ENCODE assay signal across 8 cellular contexts in the genomic region with DNA sequence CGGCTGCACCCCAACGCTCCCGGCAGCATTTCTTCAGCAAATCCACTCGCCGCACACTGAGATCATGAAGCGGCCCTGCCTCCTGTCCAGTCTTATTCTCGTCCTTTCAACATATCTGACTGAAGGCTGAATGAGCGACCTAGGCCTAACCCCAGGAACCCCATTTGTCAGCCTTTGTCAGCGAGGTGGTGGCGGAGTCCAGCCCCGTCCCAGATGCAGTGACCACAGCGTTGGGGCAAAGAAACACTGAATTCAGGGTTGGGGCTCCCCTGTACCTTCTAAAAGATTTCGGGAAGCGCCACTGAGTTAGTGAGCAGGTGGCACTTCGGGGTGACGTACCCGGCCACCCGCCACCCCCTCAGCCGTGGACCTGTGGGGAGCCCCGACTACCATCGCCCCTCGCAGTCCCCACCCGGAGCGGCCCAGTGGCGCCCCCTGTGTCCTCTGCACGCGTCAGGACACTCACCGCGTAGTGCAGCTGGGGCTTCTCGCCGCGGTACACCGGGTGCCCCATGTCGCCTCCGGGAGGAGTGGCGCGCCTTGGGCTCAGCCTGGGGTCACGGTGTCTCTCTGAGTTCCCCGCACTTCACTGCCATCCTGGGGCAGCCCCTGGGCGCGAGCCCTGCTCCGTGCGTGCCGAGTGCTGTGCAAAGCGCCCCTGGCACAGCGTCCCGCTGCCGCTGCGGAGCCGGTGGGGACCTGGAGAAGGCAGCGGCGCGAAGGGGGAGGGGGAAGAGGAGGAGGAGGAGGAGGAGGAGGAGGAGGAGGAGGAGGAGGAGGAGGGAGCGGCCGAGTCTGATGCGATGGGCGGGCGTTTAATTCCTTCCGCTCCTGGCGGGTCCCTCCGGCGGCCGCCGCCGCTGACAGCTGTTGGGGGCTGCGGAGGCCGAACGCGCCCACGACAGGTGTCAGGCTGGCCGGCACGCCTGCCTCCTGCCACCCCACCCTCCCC.
DNase-seq lines count a peak whose midpoint lies in the region; ATAC-seq and TF ChIP-seq lines count a peak whose summit lies in the region.

No MANE protein-coding gene starts in this region.

- H3K36me3 ChIP-seq in upper lobe of right lung = no peaks in the 10 kb centered on the region

- POLR2A ChIA-PET in AG04450 (lab: Yijun Ruan, JAX) = no interaction called here

- H3K4me3 ChIP-seq in AG04450 (ENCODE audit: low read depth, low read length) = peak overlapping the region; percentile 63
- peak overlapping the region; percentile 32 for H3K4me3 ChIP-seq in lower leg skin (ENCODE audit: low read depth, poor library complexity, severe bottlenecking)
- peak overlapping the region; percentile 50 for H3K4me3 ChIP-seq in upper lobe of right lung

- CTCF ChIA-PET in AG04450 (lab: Charles Lee) = no interaction called here

- ATAC-seq in GM21423 (IDR thresholded peaks at IDR 0.05; ENCODE audit: unreplicated experiment) (peak; percentile 61), upper lobe of right lung (peak; percentile 82), GM18505 (IDR thresholded peaks at IDR 0.05; ENCODE audit: unreplicated experiment) (no peak)

- 16 to 26% methylated on average over 11 to 60 of the region's 72 CpGs for WGBS in lower leg skin, 2 donors

- TF ChIP-seq POLR2A in lower leg skin (IDR thresholded peaks at IDR 0.05) = no peak
- no peak for TF ChIP-seq POLR2A in GM18505 (IDR thresholded peaks at IDR 0.05; ENCODE audit: borderline replicate concordance, extremely low read depth, insufficient read depth, insufficient read length)

- no peak for DNase-seq in AG04450 (ENCODE audit: low read depth, low spot score)
- DNase-seq in caudate nucleus (lab: John Stamatoyannopoulos, UW) = peak in 16 of 61 donors; percentile 0 to 41 (median 14)
- DNase-seq in lower leg skin (ENCODE audit: low spot score in 2 of 2) = peak; percentile 27 to 92
- DNase-seq in upper lobe of right lung = peak; percentile 74
- no peak for DNase-seq in occipital lobe (lab: John Stamatoyannopoulos, UW)
- no peak for DNase-seq in NCI-H1417 treated with DMSO at 0.1 percent for 48 hours (lab: John Stamatoyannopoulos, UW)

- no peaks in the 10 kb centered on the region for H3K4me1 ChIP-seq in upper lobe of right lung

- H3K9me3 ChIP-seq in AG04450 (ENCODE audit: control insufficient read depth, insufficient read depth, low read length) = no peaks in the 10 kb centered on the region
- H3K9me3 ChIP-seq in upper lobe of right lung = no peaks in the 10 kb centered on the region

- TF ChIP-seq CTCF in AG04450 (IDR thresholded peaks at IDR 0.05; ENCODE audit: low read depth, low read length) (peak; percentile 45), lower leg skin (IDR thresholded peaks at IDR 0.05) (no peak), upper lobe of right lung (IDR thresholded peaks at IDR 0.05) (peak; percentile 39)

- H3K27me3 ChIP-seq in AG04450 (ENCODE audit: control insufficient read depth, insufficient read depth, low read length) = no peaks in the 10 kb centered on the region
- no peaks in the 10 kb centered on the region for H3K27me3 ChIP-seq in upper lobe of right lung

- H3K27ac ChIP-seq in AG04450 (ENCODE audit: low read depth, low read length) (no peak overlapping the region), caudate nucleus (ENCODE audit: low read depth, low read length) (peak overlapping the region; percentile 8), upper lobe of right lung (peak overlapping the region; percentile 15)

- intact Hi-C loops in lower leg skin (cut with DNase I; ENCODE audit: low total_unique reads) = no loop called here
- intact Hi-C loops in upper lobe of right lung (cut with DNase I) = no loop called here

Comparison
In these comparisons a context has a peak if more than half of its experiments do, and no peak if none do; other contexts are left out.
1. DNase-seq: peak in lower leg skin (2 of 2) and upper lobe of right lung (single experiment); none in AG04450 (single experiment), occipital lobe (single experiment) and NCI-H1417 treated with DMSO at 0.1 percent for 48 hours (single experiment).
2. CTCF ChIP-seq: peak in AG04450 (single experiment) and upper lobe of right lung (single experiment); none in lower leg skin (0 of 3).
3. Peak in every context shown above with its lines, with median percentiles within 50 percentile points of each other: H3K4me3 ChIP-seq.